In the genomic region with DNA sequence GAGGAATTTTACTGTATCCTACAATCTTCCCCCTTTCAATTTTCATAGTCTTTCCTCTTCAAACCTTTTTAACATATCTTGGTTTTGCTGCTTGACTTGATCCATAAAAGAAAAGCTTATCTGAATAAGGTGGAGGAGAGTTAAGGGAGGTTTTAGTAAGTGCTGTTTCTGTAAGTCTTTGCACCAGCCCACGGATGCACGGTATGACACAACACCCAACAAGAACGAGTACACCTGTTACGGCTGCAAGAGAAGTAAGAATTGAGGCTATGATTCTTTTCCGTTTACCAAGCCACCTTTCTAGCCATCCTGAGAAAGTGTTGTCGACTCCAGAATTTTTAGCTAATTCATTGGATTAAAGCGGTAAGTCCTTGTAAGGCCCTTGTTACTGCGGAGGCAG, we compare ENCODE assay signal across 16 cellular contexts. TPM values are rescaled to one million over a fixed set of nuclear protein-coding genes. Genes with fewer than 3 reads are reported as not detected.
DNase-seq lines count a peak whose midpoint lies in the region; ATAC-seq, FAIRE-seq and TF ChIP-seq lines count a peak whose summit lies in the region.
"Had no signal": no experiment of that assay in that cellular context is flagged by ENCODE, and none has a peak within 500 bp of the region (broad histone marks: within the 10 kb centered on the region; RNA-seq: fewer than 3 reads in every experiment).

No MANE protein-coding gene starts in this region.

- peaks cover 7% of the 10 kb centered on the region; the same call in 1 of the 2 replicates for H3K4me1 ChIP-seq in Caco-2
- peaks cover 33% of the 10 kb centered on the region for H3K4me1 ChIP-seq in PC-3 (ENCODE audit: insufficient read depth, low read length)

- H3K79me2 ChIP-seq in PC-3 (ENCODE audit: low read length) = no peaks in the 10 kb centered on the region

- no peaks in the 10 kb centered on the region for H4K20me1 ChIP-seq in PC-3 (ENCODE audit: low read length)
- H4K20me1 ChIP-seq: BLaER1 treated with 17β-estradiol and CSF1 and Interleukin-3, amounts not matched to agents 10 nM and 100 nM had no signal

- no TSS peak for BruUV-seq in Caco-2 (replicated peaks; lab: Mats Ljungman, UMichigan)
- no TSS peak for BruUV-seq in PC-3 (replicated peaks; lab: Mats Ljungman, UMichigan)

- peak overlapping the region; percentile 72 for H3K4me2 ChIP-seq in PC-3 (ENCODE audit: low read length)

- peaks cover 1% of the 10 kb centered on the region for H3K27me3 Mint-ChIP-seq in activated CD4-positive, alpha-beta T cell treated with anti-CD3 and anti-CD28 coated beads for 36 hours
- H3K27me3 Mint-ChIP-seq in Caco-2 (ENCODE audit: insufficient read depth, unreplicated experiment) (no peaks in the 10 kb centered on the region), progenitor cell of endocrine pancreas (no peaks in the 10 kb centered on the region)
- H3K27me3 Mint-ChIP-seq: CD4-positive, CD25-positive, alpha-beta regulatory T cell; IgD-negative memory B cell had no signal

- DNase-seq in activated CD4-positive, alpha-beta T cell treated with anti-CD3 and anti-CD28 coated beads for 36 hours = peak; percentile 17
- DNase-seq in activated CD4-positive, alpha-beta T cell treated with anti-CD3 and anti-CD28 coated beads for 4 hours = no peak
- no peak for DNase-seq in Caco-2
- DNase-seq in PC-3 = no peak
- DNase-seq in progenitor cell of endocrine pancreas (ENCODE audit: low spot score, unreplicated experiment) = no peak
- no peak for DNase-seq in H54 (ENCODE audit: insufficient read length, low spot score)
- no peak for DNase-seq in HTR-8/SVneo (ENCODE audit: insufficient read length, low spot score)
- DNase-seq: 8988T; ACHN; CD4-positive, CD25-positive, alpha-beta regulatory T cell; DMS153; GF-D8; HCEC 1CT had no signal

- H3K9me2 ChIP-seq in PC-3 (replicated peaks; ENCODE audit: low read length) = no peaks in the 10 kb centered on the region

- H3K36me3 Mint-ChIP-seq in activated CD4-positive, alpha-beta T cell treated with anti-CD3 and anti-CD28 coated beads for 36 hours (ENCODE audit: low read depth) = no peaks in the 10 kb centered on the region
- H3K36me3 Mint-ChIP-seq in Caco-2 (ENCODE audit: insufficient read depth, unreplicated experiment) = no peaks in the 10 kb centered on the region
- no peaks in the 10 kb centered on the region for H3K36me3 Mint-ChIP-seq in progenitor cell of endocrine pancreas (ENCODE audit: insufficient read depth)
- H3K36me3 Mint-ChIP-seq: CD4-positive, CD25-positive, alpha-beta regulatory T cell; IgD-negative memory B cell had no signal

- H3K27ac ChIP-seq in PC-3 (ENCODE audit: low read length) = peak overlapping the region; percentile 74
- H3K27ac ChIP-seq: BLaER1 treated with 17β-estradiol and CSF1 and Interleukin-3, amounts not matched to agents 10 nM and 100 nM had no signal

- H3K36me3 ChIP-seq in Caco-2 (ENCODE audit: control insufficient read depth, insufficient read depth, low read length) (no peaks in the 10 kb centered on the region), PC-3 (ENCODE audit: low read depth, low read length) (no peaks in the 10 kb centered on the region)
- H3K36me3 ChIP-seq: BLaER1 treated with 17β-estradiol and CSF1 and Interleukin-3, amounts not matched to agents 10 nM and 100 nM had no signal

- POLR2A ChIA-PET in activated CD4-positive, alpha-beta T cell treated with anti-CD3 and anti-CD28 coated beads for 36 hours (lab: Charles Lee) = no interaction called here
- POLR2A ChIA-PET in Caco-2 (lab: Charles Lee) = no interaction called here
- POLR2A ChIA-PET in PC-3 (lab: Charles Lee; ENCODE audit: unreplicated experiment) = no interaction called here

- intact Hi-C loops in activated CD4-positive, alpha-beta T cell treated with anti-CD3 and anti-CD28 coated beads for 36 hours (cut with DNase I, micrococcal nuclease) = no loop called here
- intact Hi-C loops in Caco-2 (cut with micrococcal nuclease; ENCODE audit: unreplicated experiment) = no loop called here
- intact Hi-C loops in PC-3 (cut with micrococcal nuclease) = loop anchor here (5.0 kb wide), 1 partner anchor 81 kb away; no protein-coding TSS in a partner anchor

- H3K27me3 ChIP-seq in Caco-2 (replicated peaks; ENCODE audit: control insufficient read depth, insufficient read depth, low read length) (no peaks in the 10 kb centered on the region), PC-3 (ENCODE audit: low read length) (no peaks in the 10 kb centered on the region)
- H3K27me3 ChIP-seq: BLaER1 treated with 17β-estradiol and CSF1 and Interleukin-3, amounts not matched to agents 10 nM and 100 nM had no signal

- peak overlapping the region; percentile 26; the same call in 1 of the 2 replicates for H3K9ac ChIP-seq in PC-3 (ENCODE audit: low read length)
- H3K9ac ChIP-seq: BLaER1 treated with 17β-estradiol and CSF1 and Interleukin-3, amounts not matched to agents 10 nM and 100 nM had no signal

- H3K4me1 Mint-ChIP-seq in activated CD4-positive, alpha-beta T cell treated with anti-CD3 and anti-CD28 coated beads for 36 hours = peaks cover 3% of the 10 kb centered on the region
- H3K4me1 Mint-ChIP-seq in Caco-2 (ENCODE audit: low read depth, unreplicated experiment) (peaks cover 10% of the 10 kb centered on the region), progenitor cell of endocrine pancreas (ENCODE audit: low read depth) (peaks cover 7% of the 10 kb centered on the region)
- H3K4me1 Mint-ChIP-seq: IgD-negative memory B cell had no signal

- TF ChIP-seq CTCF in Caco-2 (IDR thresholded peaks at IDR 0.05; ENCODE audit: insufficient read depth in 1 of 2, low read depth in 1 of 2, low read length in 1 of 2, severe bottlenecking in 1 of 2, unreplicated experiment in 1 of 2) (no peak), PC-3 (conservative IDR thresholded peaks at IDR 0.05; ENCODE audit: low read depth, low read length) (no peak), progenitor cell of endocrine pancreas (IDR thresholded peaks at IDR 0.05; ENCODE audit: unreplicated experiment) (no peak)

- no peak for TF ChIP-seq POLR2A in H54 (IDR thresholded peaks at IDR 0.05; ENCODE audit: low read depth, low read length)

- FAIRE-seq in H54 (lab: Jason Lieb, UNC) (no peak), HTR-8/SVneo (lab: Jason Lieb, UNC) (no peak)
- FAIRE-seq: H1 had no signal

- H3K4me3 ChIP-seq in Caco-2 (ENCODE audit: low read depth, low read length) (no peak overlapping the region), PC-3 (ENCODE audit: low read length) (peak overlapping the region; percentile 19; the same call in 1 of the 2 replicates)
- H3K4me3 ChIP-seq: BLaER1 treated with 17β-estradiol and CSF1 and Interleukin-3, amounts not matched to agents 10 nM and 100 nM had no signal

- no peak overlapping the region for H3K4me3 Mint-ChIP-seq in activated CD4-positive, alpha-beta T cell treated with anti-CD3 and anti-CD28 coated beads for 36 hours
- H3K4me3 Mint-ChIP-seq in Caco-2 (ENCODE audit: unreplicated experiment) = peak overlapping the region; percentile 17
- no peak overlapping the region for H3K4me3 Mint-ChIP-seq in progenitor cell of endocrine pancreas (ENCODE audit: low read depth)
- H3K4me3 Mint-ChIP-seq: CD4-positive, CD25-positive, alpha-beta regulatory T cell had no signal

- no peak for ATAC-seq in activated CD4-positive, alpha-beta T cell treated with anti-CD3 and anti-CD28 coated beads for 36 hours
- peak; percentile 14; the same call in 1 of the 2 replicates for ATAC-seq in PC-3

- H3F3A ChIP-seq in PC-3 (ENCODE audit: low read length, unreplicated experiment) = no peaks in the 10 kb centered on the region

- H2AFZ ChIP-seq in PC-3 (ENCODE audit: low read length) = peak overlapping the region; percentile 79

- no peaks in the 10 kb centered on the region for H3K9me3 ChIP-seq in Caco-2
- no peaks in the 10 kb centered on the region for H3K9me3 ChIP-seq in PC-3 (ENCODE audit: low read length)

- H3K27ac Mint-ChIP-seq in activated CD4-positive, alpha-beta T cell treated with anti-CD3 and anti-CD28 coated beads for 36 hours = no peak overlapping the region
- H3K27ac Mint-ChIP-seq in Caco-2 (ENCODE audit: unreplicated experiment) = peak overlapping the region; percentile 14
- H3K27ac Mint-ChIP-seq in progenitor cell of endocrine pancreas = peak overlapping the region; percentile 4
- H3K27ac Mint-ChIP-seq: CD4-positive, CD25-positive, alpha-beta regulatory T cell; IgD-negative memory B cell had no signal

- CTCF ChIA-PET in activated CD4-positive, alpha-beta T cell treated with anti-CD3 and anti-CD28 coated beads for 36 hours (lab: Charles Lee) = no interaction called here
- CTCF ChIA-PET in Caco-2 (lab: Charles Lee) (no interaction called here), PC-3 (lab: Charles Lee) (no interaction called here)

- H3K9me3 Mint-ChIP-seq in activated CD4-positive, alpha-beta T cell treated with anti-CD3 and anti-CD28 coated beads for 36 hours (ENCODE audit: low read depth) = peaks cover 2% of the 10 kb centered on the region
- H3K9me3 Mint-ChIP-seq in Caco-2 (ENCODE audit: unreplicated experiment) = peaks cover 16% of the 10 kb centered on the region
- peaks cover 11% of the 10 kb centered on the region for H3K9me3 Mint-ChIP-seq in progenitor cell of endocrine pancreas (ENCODE audit: low read depth)

RNA-seq across cellular contexts. Expression of a gene that starts 26.1 kb away (rescaled TPM):
- total RNA-seq in activated CD4-positive, alpha-beta T cell treated with anti-CD3 and anti-CD28 coated beads for 36 hours = 1 to 10 TPM; 3.0 to 4.6 TPM
- total RNA-seq in Caco-2 (2022) (13.5 and 15.2 TPM in 2 replicates), PC-3 (2014; rRNA removed) (7.2 and 12.6 TPM in 2 replicates), progenitor cell of endocrine pancreas (1.7 and 3.2 TPM in 2 replicates)
